ENCODE assay signal across 21 cellular contexts in genomic region chr2:68169308-68169707, GRCh38. TPM values are rescaled to one million over a fixed set of nuclear protein-coding genes. Genes with fewer than 3 reads are reported as not detected.
A peak's percentile ranks its signal among the peaks of the same experiment; 100 is the strongest.
DNase-seq lines count a peak whose midpoint lies in the region; ATAC-seq and TF ChIP-seq lines count a peak whose summit lies in the region.
"Had no signal": no experiment of that assay in that cellular context is flagged by ENCODE, and none has a peak within 500 bp of the region (broad histone marks: within the 10 kb centered on the region; RNA-seq: fewer than 3 reads in every experiment).

No MANE protein-coding gene starts in this region.

- no peak for TF ChIP-seq CTCF in activated CD8-positive, alpha-beta T cell treated with anti-CD3 and anti-CD28 coated beads for 36 hours (IDR thresholded peaks at IDR 0.05)
- peak; percentile 35; the same call in 1 of the 2 replicates for TF ChIP-seq CTCF in WERI-Rb-1 (IDR thresholded peaks at IDR 0.05; ENCODE audit: low read depth, low read length)

- H3K27ac Mint-ChIP-seq in activated CD8-positive, alpha-beta T cell treated with anti-CD3 and anti-CD28 coated beads, Interleukin-2, amount 10 ng/mL, durations not matched to agents 7 days and 5 days = no peak overlapping the region
- no peak overlapping the region for H3K27ac Mint-ChIP-seq in activated CD8-positive, alpha-beta T cell treated with anti-CD3 and anti-CD28 coated beads for 36 hours
- H3K27ac Mint-ChIP-seq in naive B cell = peak overlapping the region in 2 of 6 donors; percentile 24
- H3K27ac Mint-ChIP-seq: activated naive CD4-positive, alpha-beta T cell treated with anti-CD3 and anti-CD28 coated beads for 36 hours; activated T-cell treated with anti-CD3 and anti-CD28 coated beads, Interleukin-2, amount 50 U/mL, for 24 hours had no signal

- no peaks in the 10 kb centered on the region for H3K9me3 ChIP-seq in WERI-Rb-1 (ENCODE audit: severe bottlenecking)
- H3K9me3 ChIP-seq: left lung, neutrophil, spleen, testis had no signal

- H3K9me3 Mint-ChIP-seq in activated CD8-positive, alpha-beta T cell treated with anti-CD3 and anti-CD28 coated beads, Interleukin-2, amount 10 ng/mL, durations not matched to agents 7 days and 5 days (ENCODE audit: insufficient read depth) = no peaks in the 10 kb centered on the region
- no peaks in the 10 kb centered on the region for H3K9me3 Mint-ChIP-seq in activated CD8-positive, alpha-beta T cell treated with anti-CD3 and anti-CD28 coated beads for 36 hours
- no peaks in the 10 kb centered on the region for H3K9me3 Mint-ChIP-seq in naive B cell
- H3K9me3 Mint-ChIP-seq: activated naive CD4-positive, alpha-beta T cell treated with anti-CD3 and anti-CD28 coated beads for 36 hours; activated T-cell treated with anti-CD3 and anti-CD28 coated beads, Interleukin-2, amount 50 U/mL, for 24 hours; central memory CD8-positive, alpha-beta T cell had no signal

- H3K36me3 ChIP-seq in WERI-Rb-1 = peaks cover 64% of the 10 kb centered on the region
- H3K36me3 ChIP-seq: neutrophil had no signal

- H3K27me3 Mint-ChIP-seq in activated CD8-positive, alpha-beta T cell treated with anti-CD3 and anti-CD28 coated beads, Interleukin-2, amount 10 ng/mL, durations not matched to agents 7 days and 5 days (ENCODE audit: low read depth) = no peaks in the 10 kb centered on the region
- no peaks in the 10 kb centered on the region for H3K27me3 Mint-ChIP-seq in activated CD8-positive, alpha-beta T cell treated with anti-CD3 and anti-CD28 coated beads for 36 hours
- H3K27me3 Mint-ChIP-seq in naive B cell = no peaks in the 10 kb centered on the region
- H3K27me3 Mint-ChIP-seq: activated T-cell treated with anti-CD3 and anti-CD28 coated beads, Interleukin-2, amount 50 U/mL, for 24 hours; central memory CD8-positive, alpha-beta T cell had no signal

- H3K4me3 ChIP-seq in WERI-Rb-1 (ENCODE audit: low read depth, low read length) = no peak overlapping the region
- H3K4me3 ChIP-seq: GM23248, left lung, spleen, testis had no signal

- H3K4me1 Mint-ChIP-seq in activated CD8-positive, alpha-beta T cell treated with anti-CD3 and anti-CD28 coated beads, Interleukin-2, amount 10 ng/mL, durations not matched to agents 7 days and 5 days (ENCODE audit: low read depth) = peaks cover 8% of the 10 kb centered on the region
- H3K4me1 Mint-ChIP-seq in activated CD8-positive, alpha-beta T cell treated with anti-CD3 and anti-CD28 coated beads for 36 hours (ENCODE audit: low read depth) = peaks cover 11% of the 10 kb centered on the region
- peaks cover 17 to 19% (median 19%) of the 10 kb centered on the region in 3 donors for H3K4me1 Mint-ChIP-seq in naive B cell

- no peaks in the 10 kb centered on the region for H3K27me3 ChIP-seq in WERI-Rb-1 (ENCODE audit: insufficient read depth, low read depth, severe bottlenecking)
- H3K27me3 ChIP-seq: left lung, neutrophil, spleen, testis had no signal

- no peak overlapping the region for H3K27ac ChIP-seq in WERI-Rb-1
- H3K27ac ChIP-seq: GM23248, left lung, neutrophil, spleen, testis had no signal

- H3K36me3 Mint-ChIP-seq in activated CD8-positive, alpha-beta T cell treated with anti-CD3 and anti-CD28 coated beads, Interleukin-2, amount 10 ng/mL, durations not matched to agents 7 days and 5 days (ENCODE audit: low read depth) = peaks cover 27% of the 10 kb centered on the region
- peaks cover 34% of the 10 kb centered on the region for H3K36me3 Mint-ChIP-seq in activated CD8-positive, alpha-beta T cell treated with anti-CD3 and anti-CD28 coated beads for 36 hours (ENCODE audit: low read depth)
- peaks cover 8 to 14% of the 10 kb centered on the region in 2 donors for H3K36me3 Mint-ChIP-seq in naive B cell

- DNase-seq in activated CD8-positive, alpha-beta T cell treated with anti-CD3 and anti-CD28 coated beads, Interleukin-2, amount 10 ng/mL, durations not matched to agents 7 days and 5 days = peak; percentile 20
- no peak for DNase-seq in activated CD8-positive, alpha-beta T cell treated with anti-CD3 and anti-CD28 coated beads for 36 hours
- DNase-seq in WERI-Rb-1 (no peak), naive B cell (no peak), cerebellar nuclear complex (lab: John Stamatoyannopoulos, UW) (no peak), HK-2 (ENCODE audit: unreplicated experiment) (no peak)
- DNase-seq: activated CD4-positive, alpha-beta T cell treated with anti-CD3 and anti-CD28 coated beads, Interleukin-2, amount 50 U/mL, for 4 hours; activated naive CD4-positive, alpha-beta T cell treated with anti-CD3 and anti-CD28 coated beads for 36 hours; activated T-cell treated with anti-CD3 and anti-CD28 coated beads, Interleukin-2, amount 50 U/mL, for 24 hours; anterior cingulate cortex; DMS79 treated with DMSO at 0.1 percent for 48 hours; effector CD4-positive, alpha-beta T cell; GM23248; left lung; NCI-H187 treated with DMSO at 0.1 percent for 48 hours; spleen; testis had no signal

- ATAC-seq in activated CD8-positive, alpha-beta T cell treated with anti-CD3 and anti-CD28 coated beads, Interleukin-2, amount 10 ng/mL, durations not matched to agents 7 days and 5 days = peak; percentile 45
- no peak for ATAC-seq in activated CD8-positive, alpha-beta T cell treated with anti-CD3 and anti-CD28 coated beads for 36 hours
- ATAC-seq in HG03521 (IDR thresholded peaks at IDR 0.05; ENCODE audit: unreplicated experiment) (peak; percentile 53), naive B cell (ENCODE audit: low read depth in 2 of 2) (peak; percentile 29 to 36), GM19351 (IDR thresholded peaks at IDR 0.05; ENCODE audit: unreplicated experiment) (no peak)
- ATAC-seq: left lung had no signal

- intact Hi-C loops in activated CD8-positive, alpha-beta T cell treated with anti-CD3 and anti-CD28 coated beads for 36 hours (cut with micrococcal nuclease) = no loop called here

- CTCF ChIA-PET in activated CD8-positive, alpha-beta T cell treated with anti-CD3 and anti-CD28 coated beads, Interleukin-2, amount 10 ng/mL, durations not matched to agents 7 days and 5 days (lab: Charles Lee) = interaction anchor here (1.3 to 5.6 kb wide), 7 partner anchors 8 to 105 kb away, joined by 3 to 38 read pairs (median 5); partner anchors contain the start of gene PNO1
- CTCF ChIA-PET in activated CD8-positive, alpha-beta T cell treated with anti-CD3 and anti-CD28 coated beads for 36 hours (lab: Charles Lee) = interaction anchor here (0.8 to 5.3 kb wide), 8 partner anchors 12 to 151 kb away, joined by 3 to 34 read pairs (median 6); partner anchors contain the start of gene PNO1

- POLR2A ChIA-PET in activated CD8-positive, alpha-beta T cell treated with anti-CD3 and anti-CD28 coated beads, Interleukin-2, amount 10 ng/mL, durations not matched to agents 7 days and 5 days (lab: Charles Lee) = no interaction called here
- POLR2A ChIA-PET in activated CD8-positive, alpha-beta T cell treated with anti-CD3 and anti-CD28 coated beads for 36 hours (lab: Charles Lee) = interaction anchor here (0.9 to 4.1 kb wide), 3 partner anchors 12 to 84 kb away, joined by 3 to 10 read pairs (median 3); partner anchors contain the start of gene PNO1

- no peak overlapping the region for H3K4me3 Mint-ChIP-seq in activated CD8-positive, alpha-beta T cell treated with anti-CD3 and anti-CD28 coated beads, Interleukin-2, amount 10 ng/mL, durations not matched to agents 7 days and 5 days
- H3K4me3 Mint-ChIP-seq in activated CD8-positive, alpha-beta T cell treated with anti-CD3 and anti-CD28 coated beads for 36 hours = no peak overlapping the region
- no peak overlapping the region for H3K4me3 Mint-ChIP-seq in naive B cell
- H3K4me3 Mint-ChIP-seq: activated naive CD4-positive, alpha-beta T cell treated with anti-CD3 and anti-CD28 coated beads for 36 hours; activated T-cell treated with anti-CD3 and anti-CD28 coated beads, Interleukin-2, amount 50 U/mL, for 24 hours; central memory CD8-positive, alpha-beta T cell had no signal

RNA-seq across cellular contexts. Expression of gene PNO1, which starts 11.6 kb away (rescaled TPM):
- 10 to 100 TPM; 12.3 to 13.3 TPM for total RNA-seq in activated CD8-positive, alpha-beta T cell treated with anti-CD3 and anti-CD28 coated beads, Interleukin-2, amount 10 ng/mL, durations not matched to agents 7 days and 5 days
- 10 to 100 TPM; 25.1 to 26.2 TPM for total RNA-seq in activated CD8-positive, alpha-beta T cell treated with anti-CD3 and anti-CD28 coated beads for 36 hours
- 10 to 100 TPM; 17.2 to 33.2 (median 19.5) TPM for polyA plus RNA-seq in naive B cell (ENCODE audit: low read depth in 6 of 6)

Comparison
In these comparisons a context has a peak if more than half of its experiments do, and no peak if none do; other contexts are left out.
1. ATAC-seq: peak in activated CD8-positive, alpha-beta T cell treated with anti-CD3 and anti-CD28 coated beads, Interleukin-2, amount 10 ng/mL, durations not matched to agents 7 days and 5 days (single experiment), HG03521 (single experiment) and naive B cell (2 of 2); none in activated CD8-positive, alpha-beta T cell treated with anti-CD3 and anti-CD28 coated beads for 36 hours (single experiment) and GM19351 (single experiment).